Comparison of ENCODE assay signal across 25 cellular contexts in the genomic region with DNA sequence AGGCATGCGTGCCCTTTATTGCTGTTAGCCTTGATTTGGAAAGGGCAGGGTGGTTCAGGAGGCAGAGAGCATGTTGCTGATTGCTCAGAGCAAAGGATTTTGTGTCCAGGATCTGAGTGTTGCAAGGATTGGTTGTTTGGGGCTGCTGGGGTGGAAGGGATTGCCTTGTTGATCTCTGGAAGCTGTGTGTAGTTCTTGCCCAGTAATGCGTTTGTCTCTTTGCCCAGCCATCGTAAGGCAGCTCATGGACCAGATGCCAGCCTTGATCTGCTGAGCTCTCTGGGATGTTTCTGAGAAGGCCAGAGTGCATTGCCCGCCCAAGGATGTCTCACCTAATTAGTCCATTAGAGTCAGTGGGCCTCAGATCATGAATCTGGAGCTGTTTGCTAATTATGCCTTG. TPM values are rescaled to one million over a fixed set of nuclear protein-coding genes. Genes with fewer than 3 reads are reported as not detected.
DNase-seq lines count a peak whose midpoint lies in the region; ATAC-seq and TF ChIP-seq lines count a peak whose summit lies in the region.
"Had no signal": no experiment of that assay in that cellular context is flagged by ENCODE, and none has a peak within 500 bp of the region (broad histone marks: within the 10 kb centered on the region; RNA-seq: fewer than 3 reads in every experiment).

No MANE protein-coding gene starts in this region.

- H3K27me3 Mint-ChIP-seq in nephron progenitor cell (ENCODE audit: low read depth, poor library complexity): no peaks in the 10 kb centered on the region
- H3K27me3 Mint-ChIP-seq: naive thymus-derived CD8-positive, alpha-beta T cell had no signal

- peak overlapping the region; percentile 95 for H3K27ac Mint-ChIP-seq in nephron progenitor cell
- H3K27ac Mint-ChIP-seq: CD8-positive, alpha-beta T cell; HFFc6 had no signal

- intact Hi-C loops in left ventricle myocardium superior (cut with micrococcal nuclease): no loop called here
- intact Hi-C loops in left ventricle myocardium inferior (cut with micrococcal nuclease): no loop called here
- intact Hi-C loops in esophagus muscularis mucosa (cut with DNase I): no loop called here
- intact Hi-C loops in tibial artery (cut with DNase I; ENCODE audit: low total_unique reads): no loop called here

- H3K4me1 ChIP-seq in left ventricle myocardium inferior (no peaks in the 10 kb centered on the region), esophagus muscularis mucosa (peaks cover 25 to 75% (median 70%) of the 10 kb centered on the region in 4 donors), tibial artery (peaks cover 8 to 89% (median 59%) of the 10 kb centered on the region in 4 donors)
- H3K4me1 ChIP-seq: pancreas had no signal

- TF ChIP-seq CTCF in left ventricle myocardium inferior (IDR thresholded peaks at IDR 0.05; ENCODE audit: borderline replicate concordance): no peak
- TF ChIP-seq CTCF in esophagus muscularis mucosa (IDR thresholded peaks at IDR 0.05): no peak
- no peak for TF ChIP-seq CTCF in nephron progenitor cell (IDR thresholded peaks at IDR 0.05)
- TF ChIP-seq CTCF in tibial artery (IDR thresholded peaks at IDR 0.05): no peak

- H3K36me3 Mint-ChIP-seq in nephron progenitor cell (ENCODE audit: low read depth): peaks cover 47% of the 10 kb centered on the region

- TF ChIP-seq POLR2A in esophagus muscularis mucosa (IDR thresholded peaks at IDR 0.05; ENCODE audit: low read depth): no peak

- no peaks in the 10 kb centered on the region for H3K9me3 Mint-ChIP-seq in nephron progenitor cell
- H3K9me3 Mint-ChIP-seq: CD8-positive, alpha-beta T cell; HFFc6 had no signal

- DNase-seq in left ventricle myocardium superior: peak; percentile 4
- DNase-seq in left ventricle myocardium inferior: no peak
- DNase-seq in esophagus muscularis mucosa (ENCODE audit: extremely low spot score): no peak
- no peak for DNase-seq in nephron progenitor cell
- DNase-seq in tibial artery: peak in 1 of 2 donors; percentile 69
- DNase-seq in NCI-H1930 (lab: John Stamatoyannopoulos, UW): no peak
- DNase-seq in CD1c-positive myeloid dendritic cell (ENCODE audit: extremely low spot score): no peak
- DNase-seq in T-helper 2 cell: no peak
- DNase-seq: 8988T; activated naive CD4-positive, alpha-beta T cell treated with Interleukin-2 at 50 U/mL for 16 hours; adrenal gland; AML-193; CD8-positive, alpha-beta T cell; effector memory CD4-positive, alpha-beta T cell; HFFc6; midbrain; NCI-H524 treated with DMSO at 0.1 percent for 48 hours; pancreas; SHP77; T-helper 9 cell had no signal

- WGBS in esophagus muscularis mucosa: 67% methylated on average over 1 of the region's 4 CpGs

- H3K27me3 ChIP-seq in left ventricle myocardium inferior (ENCODE audit: low read depth): peaks cover 17% of the 10 kb centered on the region
- H3K27me3 ChIP-seq in esophagus muscularis mucosa: no peaks in the 10 kb centered on the region
- no peaks in the 10 kb centered on the region for H3K27me3 ChIP-seq in tibial artery
- H3K27me3 ChIP-seq: adrenal gland, cardiac muscle cell, pancreas had no signal

- no peaks in the 10 kb centered on the region for H3K9me3 ChIP-seq in left ventricle myocardium inferior (replicated peaks)
- no peaks in the 10 kb centered on the region for H3K9me3 ChIP-seq in esophagus muscularis mucosa
- H3K9me3 ChIP-seq in tibial artery: no peaks in the 10 kb centered on the region
- H3K9me3 ChIP-seq: adrenal gland, pancreas had no signal

- no peak for TF ChIP-seq EP300 in esophagus muscularis mucosa (IDR thresholded peaks at IDR 0.05)

- no peak for ATAC-seq in left ventricle myocardium superior
- ATAC-seq: CD8-positive, alpha-beta T cell; left lobe of liver; naive thymus-derived CD8-positive, alpha-beta T cell had no signal

- no peak overlapping the region for H3K27ac ChIP-seq in left ventricle myocardium inferior (replicated peaks)
- H3K27ac ChIP-seq in esophagus muscularis mucosa (replicated peaks in 1 of 4): peak overlapping the region; percentile 43 to 90 (median 53)
- peak overlapping the region; percentile 20 to 92 for H3K27ac ChIP-seq in tibial artery
- H3K27ac ChIP-seq: cardiac muscle cell, pancreas had no signal

- H3K4me1 Mint-ChIP-seq in nephron progenitor cell: peaks cover 53% of the 10 kb centered on the region

- H3K4me3 ChIP-seq in left ventricle myocardium inferior: no peak overlapping the region
- no peak overlapping the region for H3K4me3 ChIP-seq in esophagus muscularis mucosa
- H3K4me3 ChIP-seq in tibial artery: no peak overlapping the region
- H3K4me3 ChIP-seq: adrenal gland, cardiac muscle cell, coronary artery, pancreas had no signal

- H3K36me3 ChIP-seq in left ventricle myocardium inferior: no peaks in the 10 kb centered on the region
- H3K36me3 ChIP-seq in esophagus muscularis mucosa: peaks cover 0 to 15% (median 3%) of the 10 kb centered on the region in 4 donors
- peaks cover 0 to 7% (median 0%) of the 10 kb centered on the region in 3 donors for H3K36me3 ChIP-seq in tibial artery
- H3K36me3 ChIP-seq: adrenal gland, cardiac muscle cell, pancreas had no signal

- H3K4me3 Mint-ChIP-seq in nephron progenitor cell: no peak overlapping the region
- H3K4me3 Mint-ChIP-seq: CD8-positive, alpha-beta T cell; HFFc6 had no signal

RNA-seq across cellular contexts. Expression of a gene that starts 33.6 kb away (rescaled TPM):
- 0.59 TPM for total RNA-seq in left ventricle myocardium superior
- total RNA-seq in left ventricle myocardium inferior: 1.5 TPM
- 10 to 100 TPM; 37.1 to 87.8 (median 54.1) TPM for total RNA-seq in esophagus muscularis mucosa
- total RNA-seq: epithelial cell of proximal tubule, HFFc6 had no signal

Comparison
In these comparisons a context has a peak if more than half of its experiments do, and no peak if none do; other contexts are left out.
1. RNA of a gene that starts 33.6 kb away (total RNA-seq): 37.1 to 87.8 TPM in esophagus muscularis mucosa; 1.5 TPM in left ventricle myocardium inferior (single experiment) and 0.59 TPM in left ventricle myocardium superior (single experiment); every median in the first group is over 10 times any median in the second.